8 cellular contexts compared by ENCODE assay signal in the genomic region with DNA sequence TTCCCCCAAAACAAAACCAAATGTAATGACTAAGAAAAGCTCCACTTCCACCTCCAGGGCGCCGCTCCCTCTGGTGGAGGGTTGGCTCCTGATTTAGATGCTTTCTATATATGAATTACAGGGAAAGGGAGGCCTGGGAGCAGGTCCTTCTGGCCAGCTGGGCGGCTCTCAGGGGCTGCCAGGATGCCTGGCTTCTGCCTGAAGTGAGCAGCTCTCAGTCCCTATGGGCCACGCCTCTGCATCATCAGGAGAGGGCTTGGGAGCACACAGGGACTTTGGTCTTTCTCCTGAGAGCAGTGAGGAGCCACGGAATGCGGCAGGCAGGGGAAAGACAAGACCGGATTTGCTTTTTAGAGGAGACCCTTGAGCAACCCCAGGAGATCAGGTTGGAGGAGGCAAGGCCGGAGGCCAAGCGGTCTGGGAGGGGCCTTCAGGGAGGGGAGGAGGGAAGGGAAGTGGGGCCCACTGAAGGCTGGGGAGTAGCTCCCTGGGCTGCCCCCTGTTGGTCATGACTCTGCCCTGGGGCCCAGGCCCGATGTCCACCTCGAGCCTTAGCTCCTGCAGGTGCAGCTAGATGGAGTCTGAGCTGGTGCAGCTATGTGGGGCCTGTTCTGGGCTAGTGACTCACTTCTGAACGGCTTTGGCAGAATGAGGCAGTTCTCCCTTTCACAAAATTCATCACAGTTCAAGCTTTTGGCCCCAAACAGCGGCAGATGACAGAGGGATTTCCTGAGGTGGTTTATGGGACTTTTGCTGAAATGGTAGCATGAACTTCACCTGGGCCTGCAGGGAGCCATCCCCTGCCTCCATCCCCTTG.
DNase-seq lines count a peak whose midpoint lies in the region; ATAC-seq and TF ChIP-seq lines count a peak whose summit lies in the region.

No MANE protein-coding gene starts in this region.

- peak; percentile 66 for TF ChIP-seq CTCF in brain microvascular endothelial cell (IDR thresholded peaks at IDR 0.05; ENCODE audit: low read depth, low read length, missing control alignments)

- peaks cover 6% of the 10 kb centered on the region for H3K36me3 Mint-ChIP-seq in stimulated activated effector memory CD8-positive, alpha-beta T cell treated with anti-CD3 and anti-CD28 coated beads, Interleukin-12 subunit alpha, Interleukin-12 subunit beta, amount 100 ng/mL, for 72 hours

- H3K4me3 ChIP-seq in brain microvascular endothelial cell (ENCODE audit: low read depth, low read length): no peak overlapping the region

- DNase-seq in 8988T: peak; percentile 55
- DNase-seq in brain microvascular endothelial cell: no peak
- DNase-seq in stimulated activated effector memory CD8-positive, alpha-beta T cell treated with anti-CD3 and anti-CD28 coated beads, Interleukin-12 subunit alpha, Interleukin-12 subunit beta, amount 100 ng/mL, for 72 hours (ENCODE audit: low spot score in 2 of 2): peak in 1 of 2 donors; percentile 76
- no peak for DNase-seq in inferior parietal cortex (ENCODE audit: extremely low spot score)
- DNase-seq in NOMO-1 treated with dmso at 0.1 percent for 144 hours (lab: John Stamatoyannopoulos, UW; ENCODE audit: unreplicated experiment): no peak

- ATAC-seq in GM18498 (IDR thresholded peaks at IDR 0.05; ENCODE audit: unreplicated experiment): peak; percentile 16
- ATAC-seq in HG03342 (IDR thresholded peaks at IDR 0.05; ENCODE audit: unreplicated experiment): peak; percentile 18
- peak; percentile 68 for ATAC-seq in stimulated activated effector memory CD8-positive, alpha-beta T cell treated with anti-CD3 and anti-CD28 coated beads, Interleukin-12 subunit alpha, Interleukin-12 subunit beta, amount 100 ng/mL, for 72 hours
- no peak for ATAC-seq in GM19035 (IDR thresholded peaks at IDR 0.05; ENCODE audit: unreplicated experiment)

- in situ Hi-C loops in brain microvascular endothelial cell (cut with HindIII; ENCODE audit: low pct_ligation_motif_present, low sequenced_read_pairs): no loop called here

- H3K27ac Mint-ChIP-seq in stimulated activated effector memory CD8-positive, alpha-beta T cell treated with anti-CD3 and anti-CD28 coated beads, Interleukin-12 subunit alpha, Interleukin-12 subunit beta, amount 100 ng/mL, for 72 hours: peak overlapping the region; percentile 85

- peaks cover 49% of the 10 kb centered on the region for H3K4me1 Mint-ChIP-seq in stimulated activated effector memory CD8-positive, alpha-beta T cell treated with anti-CD3 and anti-CD28 coated beads, Interleukin-12 subunit alpha, Interleukin-12 subunit beta, amount 100 ng/mL, for 72 hours

- H3K36me3 ChIP-seq in brain microvascular endothelial cell (replicated peaks): no peaks in the 10 kb centered on the region

- H3K27me3 ChIP-seq in brain microvascular endothelial cell (replicated peaks): no peaks in the 10 kb centered on the region

- H3K9me3 Mint-ChIP-seq in stimulated activated effector memory CD8-positive, alpha-beta T cell treated with anti-CD3 and anti-CD28 coated beads, Interleukin-12 subunit alpha, Interleukin-12 subunit beta, amount 100 ng/mL, for 72 hours: no peaks in the 10 kb centered on the region

- no peak overlapping the region for H3K27ac ChIP-seq in brain microvascular endothelial cell

- peak overlapping the region; percentile 34 for H3K4me3 Mint-ChIP-seq in stimulated activated effector memory CD8-positive, alpha-beta T cell treated with anti-CD3 and anti-CD28 coated beads, Interleukin-12 subunit alpha, Interleukin-12 subunit beta, amount 100 ng/mL, for 72 hours
